15 cellular contexts compared by ENCODE assay signal in genomic region chrX:16586371-16587112, GRCh38.
DNase-seq lines count a peak whose midpoint lies in the region; ATAC-seq and TF ChIP-seq lines count a peak whose summit lies in the region.
"Had no signal": no experiment of that assay in that cellular context is flagged by ENCODE, and none has a peak within 500 bp of the region (broad histone marks: within the 10 kb centered on the region; RNA-seq: fewer than 3 reads in every experiment).

No MANE protein-coding gene starts in this region.

- no peaks in the 10 kb centered on the region for H3K9me3 ChIP-seq in HAP-1
- H3K9me3 ChIP-seq in psoas muscle: no peaks in the 10 kb centered on the region
- H3K9me3 ChIP-seq in ovary: no peaks in the 10 kb centered on the region
- H3K9me3 ChIP-seq: Peyer's patch had no signal

- intact Hi-C loops in psoas muscle (cut with DNase I): no loop called here
- intact Hi-C loops in ovary (cut with DNase I): no loop called here

- H3K27ac ChIP-seq in psoas muscle (peak overlapping the region; percentile 57), ovary (no peak overlapping the region)
- H3K27ac ChIP-seq: Peyer's patch had no signal

- no peak for TF ChIP-seq CTCF in psoas muscle (IDR thresholded peaks at IDR 0.05)
- TF ChIP-seq CTCF in ovary (IDR thresholded peaks at IDR 0.05): no peak

- H3K36me3 ChIP-seq in HAP-1 (replicated peaks) (peaks cover 7% of the 10 kb centered on the region; the same call in 1 of the 2 replicates), psoas muscle (ENCODE audit: insufficient read depth in 1 of 2, low read depth in 1 of 2) (no peaks in the 10 kb centered on the region), ovary (no peaks in the 10 kb centered on the region)
- H3K36me3 ChIP-seq: Peyer's patch had no signal

- peak; percentile 54 to 64 for DNase-seq in HAP-1 (ENCODE audit: low spot score in 2 of 2)
- peak; percentile 14 for DNase-seq in NCI-H345 treated with DMSO at 0.1 percent for 48 hours (lab: John Stamatoyannopoulos, UW; ENCODE audit: unreplicated experiment)
- DNase-seq in erythroblast (lab: John Stamatoyannopoulos, UW): peak; percentile 33 to 36
- DNase-seq in psoas muscle: no peak
- DNase-seq in ovary: no peak
- DNase-seq in SHP77 (lab: John Stamatoyannopoulos, UW): no peak
- DNase-seq: CD4-positive, CD25-positive, alpha-beta regulatory T cell; GOT3; NCI-H1436 treated with DMSO at 0.1 percent for 48 hours; NCI-H2081; NCI-H2227 treated with DMSO at 0.1 percent for 48 hours; NCI-H526 treated with DMSO at 0.1 percent for 48 hours; Peyer's patch; SHP77 treated with DMSO at 0.1 percent for 48 hours had no signal

- peaks cover 9% of the 10 kb centered on the region for H3K4me1 ChIP-seq in HAP-1
- H3K4me1 ChIP-seq in psoas muscle: peaks cover 6% of the 10 kb centered on the region
- H3K4me1 ChIP-seq in ovary (ENCODE audit: insufficient read depth): no peaks in the 10 kb centered on the region
- H3K4me1 ChIP-seq: Peyer's patch had no signal

- H3K4me3 ChIP-seq in HAP-1: no peak overlapping the region
- H3K4me3 ChIP-seq in psoas muscle: no peak overlapping the region
- H3K4me3 ChIP-seq in ovary: no peak overlapping the region
- H3K4me3 ChIP-seq: Peyer's patch had no signal

- TF ChIP-seq POLR2A in erythroblast (IDR thresholded peaks at IDR 0.05; ENCODE audit: low read length): no peak
- TF ChIP-seq POLR2A in ovary (IDR thresholded peaks at IDR 0.05): no peak

- 64 to 78% (median 76%) methylated on average over 6 of the region's 6 CpGs for WGBS in psoas muscle, 3 donors
- WGBS in ovary, 3 donors: 77 to 87% (median 80%) methylated on average over 6 of the region's 6 CpGs

- in situ Hi-C loops in HAP-1 (cut with MboI; ENCODE audit: low sequenced_read_pairs): no loop called here

- H3K27me3 ChIP-seq in HAP-1 (ENCODE audit: low read depth) (0 out of 2 replicates have a peak, but pooled peaks cover 6% of the 10 kb centered on the region), psoas muscle (ENCODE audit: insufficient read depth in 3 of 3, low read length in 2 of 3) (peaks cover 0 to 3% (median 0%) of the 10 kb centered on the region in 3 donors), ovary (no peaks in the 10 kb centered on the region)
- H3K27me3 ChIP-seq: Peyer's patch had no signal

- TF ChIP-seq EP300 in ovary (IDR thresholded peaks at IDR 0.05): no peak

- ATAC-seq in psoas muscle (peak in 3 of 4 donors; percentile 71 to 82 (median 73)), GM21447 (IDR thresholded peaks at IDR 0.05; ENCODE audit: unreplicated experiment) (no peak)

Comparison
In these comparisons a context has a peak if more than half of its experiments do, and no peak if none do; other contexts are left out.
1. DNase-seq: peak in HAP-1 (2 of 2), NCI-H345 treated with DMSO at 0.1 percent for 48 hours (single experiment) and erythroblast (2 of 2); none in psoas muscle (0 of 2), ovary (0 of 5) and SHP77 (0 of 2).